ENCODE assay signal across 1 cellular context in genomic region chr20:44701116-44701865, GRCh38.
TF ChIP-seq lines count a peak whose summit lies in the region.

No MANE protein-coding gene starts in this region.

TF ChIP-seq in HepG2, 621 proteins besides CTCF, POLR2A, EP300 and RAD21:
- no peak for TF ChIP-seq TBX2 (CRISPR knock-in tag; IDR thresholded peaks at IDR 0.05; ENCODE audit: borderline replicate concordance)
- no peak for TF ChIP-seq SP5 (CRISPR knock-in tag; IDR thresholded peaks at IDR 0.05; ENCODE audit: borderline replicate concordance, low read depth)
- 0 out of 2 replicates have a peak, but pooled peaks have one; percentile 20 for TF ChIP-seq SAP130 (CRISPR knock-in tag; IDR thresholded peaks at IDR 0.05; ENCODE audit: low read depth)
- TF ChIP-seq BORCS8-MEF2B (CRISPR knock-in tag; IDR thresholded peaks at IDR 0.05): no peak
- TF ChIP-seq SALL1 (CRISPR knock-in tag; IDR thresholded peaks at IDR 0.05): peak; percentile 22; the same call in 1 of the 2 replicates
- peak; percentile 73 for TF ChIP-seq RARA (CRISPR knock-in tag; IDR thresholded peaks at IDR 0.05)
- TF ChIP-seq, protein P1, sequence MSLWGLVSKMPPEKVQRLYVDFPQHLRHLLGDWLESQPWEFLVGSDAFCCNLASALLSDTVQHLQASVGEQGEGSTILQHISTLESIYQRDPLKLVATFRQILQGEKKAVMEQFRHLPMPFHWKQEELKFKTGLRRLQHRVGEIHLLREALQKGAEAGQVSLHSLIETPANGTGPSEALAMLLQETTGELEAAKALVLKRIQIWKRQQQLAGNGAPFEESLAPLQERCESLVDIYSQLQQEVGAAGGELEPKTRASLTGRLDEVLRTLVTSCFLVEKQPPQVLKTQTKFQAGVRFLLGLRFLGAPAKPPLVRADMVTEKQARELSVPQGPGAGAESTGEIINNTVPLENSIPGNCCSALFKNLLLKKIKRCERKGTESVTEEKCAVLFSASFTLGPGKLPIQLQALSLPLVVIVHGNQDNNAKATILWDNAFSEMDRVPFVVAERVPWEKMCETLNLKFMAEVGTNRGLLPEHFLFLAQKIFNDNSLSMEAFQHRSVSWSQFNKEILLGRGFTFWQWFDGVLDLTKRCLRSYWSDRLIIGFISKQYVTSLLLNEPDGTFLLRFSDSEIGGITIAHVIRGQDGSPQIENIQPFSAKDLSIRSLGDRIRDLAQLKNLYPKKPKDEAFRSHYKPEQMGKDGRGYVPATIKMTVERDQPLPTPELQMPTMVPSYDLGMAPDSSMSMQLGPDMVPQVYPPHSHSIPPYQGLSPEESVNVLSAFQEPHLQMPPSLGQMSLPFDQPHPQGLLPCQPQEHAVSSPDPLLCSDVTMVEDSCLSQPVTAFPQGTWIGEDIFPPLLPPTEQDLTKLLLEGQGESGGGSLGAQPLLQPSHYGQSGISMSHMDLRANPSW (CRISPR knock-in tag; IDR thresholded peaks at IDR 0.05; ENCODE audit: borderline replicate concordance): no peak
- TF ChIP-seq, protein P2, sequence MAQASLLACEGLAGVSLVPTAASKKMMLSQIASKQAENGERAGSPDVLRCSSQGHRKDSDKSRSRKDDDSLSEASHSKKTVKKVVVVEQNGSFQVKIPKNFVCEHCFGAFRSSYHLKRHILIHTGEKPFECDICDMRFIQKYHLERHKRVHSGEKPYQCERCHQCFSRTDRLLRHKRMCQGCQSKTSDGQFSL (CRISPR knock-in tag; IDR thresholded peaks at IDR 0.05): no peak
- TF ChIP-seq, protein P3, sequence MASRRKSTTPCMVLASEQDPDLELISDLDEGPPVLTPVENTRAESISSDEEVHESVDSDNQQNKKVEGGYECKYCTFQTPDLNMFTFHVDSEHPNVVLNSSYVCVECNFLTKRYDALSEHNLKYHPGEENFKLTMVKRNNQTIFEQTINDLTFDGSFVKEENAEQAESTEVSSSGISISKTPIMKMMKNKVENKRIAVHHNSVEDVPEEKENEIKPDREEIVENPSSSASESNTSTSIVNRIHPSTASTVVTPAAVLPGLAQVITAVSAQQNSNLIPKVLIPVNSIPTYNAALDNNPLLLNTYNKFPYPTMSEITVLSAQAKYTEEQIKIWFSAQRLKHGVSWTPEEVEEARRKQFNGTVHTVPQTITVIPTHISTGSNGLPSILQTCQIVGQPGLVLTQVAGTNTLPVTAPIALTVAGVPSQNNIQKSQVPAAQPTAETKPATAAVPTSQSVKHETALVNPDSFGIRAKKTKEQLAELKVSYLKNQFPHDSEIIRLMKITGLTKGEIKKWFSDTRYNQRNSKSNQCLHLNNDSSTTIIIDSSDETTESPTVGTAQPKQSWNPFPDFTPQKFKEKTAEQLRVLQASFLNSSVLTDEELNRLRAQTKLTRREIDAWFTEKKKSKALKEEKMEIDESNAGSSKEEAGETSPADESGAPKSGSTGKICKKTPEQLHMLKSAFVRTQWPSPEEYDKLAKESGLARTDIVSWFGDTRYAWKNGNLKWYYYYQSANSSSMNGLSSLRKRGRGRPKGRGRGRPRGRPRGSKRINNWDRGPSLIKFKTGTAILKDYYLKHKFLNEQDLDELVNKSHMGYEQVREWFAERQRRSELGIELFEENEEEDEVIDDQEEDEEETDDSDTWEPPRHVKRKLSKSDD (CRISPR knock-in tag; IDR thresholded peaks at IDR 0.05; ENCODE audit: low read depth): no peak
- peak; percentile 28 for TF ChIP-seq TBL1XR1 (IDR thresholded peaks at IDR 0.05; ENCODE audit: borderline replicate concordance, low read length, partially characterized antibody)
- TF ChIP-seq PLSCR1 (CRISPR knock-in tag; IDR thresholded peaks at IDR 0.05; ENCODE audit: borderline replicate concordance): no peak
- 0 out of 2 replicates have a peak, but pooled peaks have one; percentile 24 for TF ChIP-seq EED (CRISPR knock-in tag; IDR thresholded peaks at IDR 0.05)
- TF ChIP-seq ZSCAN9 (CRISPR knock-in tag; IDR thresholded peaks at IDR 0.05; ENCODE audit: borderline replicate concordance): no peak
- peak; percentile 24; the same call in 1 of the 2 replicates for TF ChIP-seq FOXK1 (CRISPR knock-in tag; IDR thresholded peaks at IDR 0.05; ENCODE audit: borderline replicate concordance, low read depth)
- TF ChIP-seq SIX1 (CRISPR knock-in tag; IDR thresholded peaks at IDR 0.05; ENCODE audit: borderline replicate concordance): peak; percentile 88; the same call in 1 of the 2 replicates
- TF ChIP-seq ARID5B (CRISPR knock-in tag; IDR thresholded peaks at IDR 0.05): peak; percentile 40; the same call in 1 of the 2 replicates
- peak; percentile 61 for TF ChIP-seq SKI (IDR thresholded peaks at IDR 0.05; ENCODE audit: partially characterized antibody)
- TF ChIP-seq ZNF263 (CRISPR knock-in tag; IDR thresholded peaks at IDR 0.05): peak; percentile 99
- TF ChIP-seq, protein P4, sequence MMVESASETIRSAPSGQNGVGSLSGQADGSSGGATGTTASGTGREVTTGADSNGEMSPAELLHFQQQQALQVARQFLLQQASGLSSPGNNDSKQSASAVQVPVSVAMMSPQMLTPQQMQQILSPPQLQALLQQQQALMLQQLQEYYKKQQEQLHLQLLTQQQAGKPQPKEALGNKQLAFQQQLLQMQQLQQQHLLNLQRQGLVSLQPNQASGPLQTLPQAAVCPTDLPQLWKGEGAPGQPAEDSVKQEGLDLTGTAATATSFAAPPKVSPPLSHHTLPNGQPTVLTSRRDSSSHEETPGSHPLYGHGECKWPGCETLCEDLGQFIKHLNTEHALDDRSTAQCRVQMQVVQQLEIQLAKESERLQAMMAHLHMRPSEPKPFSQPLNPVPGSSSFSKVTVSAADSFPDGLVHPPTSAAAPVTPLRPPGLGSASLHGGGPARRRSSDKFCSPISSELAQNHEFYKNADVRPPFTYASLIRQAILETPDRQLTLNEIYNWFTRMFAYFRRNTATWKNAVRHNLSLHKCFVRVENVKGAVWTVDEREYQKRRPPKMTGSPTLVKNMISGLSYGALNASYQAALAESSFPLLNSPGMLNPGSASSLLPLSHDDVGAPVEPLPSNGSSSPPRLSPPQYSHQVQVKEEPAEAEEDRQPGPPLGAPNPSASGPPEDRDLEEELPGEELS (CRISPR knock-in tag; IDR thresholded peaks at IDR 0.05): no peak
- TF ChIP-seq CHD2 (IDR thresholded peaks at IDR 0.05; ENCODE audit: low read depth, low read length): no peak
- peak; percentile 20; the same call in 1 of the 2 replicates for TF ChIP-seq FOSL2 (CRISPR knock-in tag; IDR thresholded peaks at IDR 0.05)
- no peak for TF ChIP-seq MAFF (IDR thresholded peaks at IDR 0.05; ENCODE audit: low read depth, low read length)
- peak; percentile 90 for TF ChIP-seq SIX4 (CRISPR knock-in tag; IDR thresholded peaks at IDR 0.05)
